Comparison of ENCODE assay signal across 24 cellular contexts in the genomic region with DNA sequence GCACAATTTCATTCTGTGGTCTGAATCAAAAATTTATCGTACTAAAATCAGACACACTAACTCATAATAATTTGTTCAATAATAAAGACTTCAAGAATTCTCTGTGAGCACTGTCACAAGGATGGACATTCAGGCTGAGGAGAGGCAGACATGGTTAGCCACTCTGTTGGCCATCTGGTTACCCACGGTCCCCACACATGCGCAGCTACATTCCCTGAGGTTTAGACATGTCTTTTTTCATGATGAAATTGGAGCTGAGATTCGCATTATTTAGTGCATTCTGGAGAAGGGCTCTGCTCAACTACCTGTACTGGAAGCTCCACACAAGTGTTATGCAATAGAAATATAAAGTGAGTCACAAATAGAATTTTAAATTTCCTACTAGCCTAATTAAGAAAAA.
"Had no signal": no experiment of that assay in that cellular context is flagged by ENCODE, and none has a peak within 500 bp of the region (broad histone marks: within the 10 kb centered on the region; RNA-seq: fewer than 3 reads in every experiment).

No MANE protein-coding gene starts in this region.

- H3K27ac Mint-ChIP-seq: activated B cell treated with CpG ODN at 0.5 μM for 24 hours; activated CD4-positive, alpha-beta T cell treated with anti-CD3 and anti-CD28 coated beads for 36 hours; activated naive CD8-positive, alpha-beta T cell treated with anti-CD3 and anti-CD28 coated beads for 36 hours; activated T-helper 2 cell treated with anti-CD3 and anti-CD28 coated beads, Interferon-gamma antibody, Interleukin-2, Interleukin-4, amounts not matched to agents 10 μg/mL and 5 μg/mL and 100 μg/mL, durations not matched to agents 14 hours and 24 hours and 36 hours; endodermal cell; mesothelial cell of epicardium; natural killer cell; progenitor cell of endocrine pancreas; T-helper 1 cell treated with Interleukin-12 subunit alpha and Interleukin-12 subunit beta and Interleukin-4 antibody, amounts not matched to agents 30 μg/mL and 1 μg/mL, for 36 hours had no signal

- H3K9me3 Mint-ChIP-seq: natural killer cell had no signal

- H3K4me3 Mint-ChIP-seq: activated B cell treated with CpG ODN at 0.5 μM for 24 hours; activated CD4-positive, alpha-beta T cell treated with anti-CD3 and anti-CD28 coated beads for 36 hours; activated naive CD8-positive, alpha-beta T cell treated with anti-CD3 and anti-CD28 coated beads for 36 hours; activated T-cell treated with anti-CD3 and anti-CD28 coated beads, Interleukin-2, amount 50 U/mL, for 4 hours; endodermal cell; mesothelial cell of epicardium; natural killer cell; T-helper 1 cell treated with Interleukin-12 subunit alpha and Interleukin-12 subunit beta and Interleukin-4 antibody, amounts not matched to agents 30 μg/mL and 1 μg/mL, for 36 hours had no signal

- H3K4me3 ChIP-seq: left ventricle myocardium inferior, spleen, transverse colon had no signal

- H3K27ac ChIP-seq: left ventricle myocardium inferior, spleen, transverse colon had no signal

- H3K27me3 ChIP-seq: spleen, transverse colon had no signal

- H3K9me3 ChIP-seq: transverse colon had no signal

- H3K36me3 Mint-ChIP-seq: activated naive CD8-positive, alpha-beta T cell treated with anti-CD3 and anti-CD28 coated beads for 36 hours; mesothelial cell of epicardium; natural killer cell had no signal

- H3K4me1 Mint-ChIP-seq: activated B cell treated with CpG ODN at 0.5 μM for 24 hours; activated CD4-positive, alpha-beta T cell treated with anti-CD3 and anti-CD28 coated beads for 36 hours; activated naive CD8-positive, alpha-beta T cell treated with anti-CD3 and anti-CD28 coated beads for 36 hours; natural killer cell had no signal

- H3K4me1 ChIP-seq: left ventricle myocardium inferior, spleen had no signal

- H3K27me3 Mint-ChIP-seq: activated B cell treated with CpG ODN at 0.5 μM for 24 hours; activated CD4-positive, alpha-beta T cell treated with anti-CD3 and anti-CD28 coated beads for 36 hours; progenitor cell of endocrine pancreas had no signal

- DNase-seq: activated B cell treated with CpG ODN at 0.5 μM for 24 hours; activated CD4-positive, alpha-beta T cell treated with anti-CD3 and anti-CD28 coated beads for 36 hours; activated CD4-positive, alpha-beta T cell treated with anti-CD3 and anti-CD28 coated beads, Interleukin-2, amount 50 U/mL, for 4 hours; activated CD8-positive, alpha-beta memory T cell treated with anti-CD3 and anti-CD28 coated beads, Interleukin-2, amount 50 U/mL, for 48 hours; activated naive CD4-positive, alpha-beta T cell treated with Interleukin-2 at 50 U/mL for 16 hours; activated naive CD8-positive, alpha-beta T cell treated with anti-CD3 and anti-CD28 coated beads for 36 hours; activated T-cell treated with anti-CD3 and anti-CD28 coated beads, Interleukin-2, amount 50 U/mL, for 4 hours; cerebellar nuclear complex; cortex of kidney; endodermal cell; erythroblast; foreskin melanocyte; hippocampal formation; left ventricle myocardium inferior; natural killer cell; spleen; stimulated activated CD4-positive, alpha-beta T cell treated with anti-CD3 and anti-CD28 coated beads, Interleukin-4, amount 100 ng/mL, for 24 hours; stimulated activated naive CD8-positive, alpha-beta T cell treated with anti-CD3 and anti-CD28 coated beads, Interleukin-15, Interleukin-2, amounts not matched to agents 100 U/mL and 50 U/mL, for 24 hours; substantia nigra; transverse colon had no signal

- H3K36me3 ChIP-seq: left ventricle myocardium inferior, spleen, transverse colon had no signal
